In the genomic region with DNA sequence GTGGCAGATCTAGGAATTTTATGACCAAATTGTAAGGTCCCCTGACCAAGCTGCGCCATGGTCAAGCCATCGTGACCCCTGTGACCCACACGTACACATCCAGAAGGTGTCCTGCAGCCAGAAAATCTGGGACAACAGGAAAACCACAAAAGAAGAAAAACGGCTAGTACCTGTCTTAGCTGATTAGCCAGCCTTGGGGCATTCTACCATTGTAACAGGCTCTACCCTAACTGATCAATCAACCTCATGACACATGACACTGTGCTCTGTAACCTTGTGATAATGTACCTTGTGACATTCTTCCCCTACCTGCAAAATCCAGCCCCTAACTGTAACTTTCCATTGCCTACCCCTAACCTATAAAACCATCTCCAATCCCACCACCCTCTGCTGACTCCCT, we compare ENCODE assay signal across 21 cellular contexts.
"Had no signal": no experiment of that assay in that cellular context is flagged by ENCODE, and none has a peak within 500 bp of the region (broad histone marks: within the 10 kb centered on the region; RNA-seq: fewer than 3 reads in every experiment).

No MANE protein-coding gene starts in this region.

- H3K9me3 ChIP-seq: left ventricle myocardium inferior, lower lobe of right lung, pancreas, suprapubic skin, thyroid gland had no signal

- H3K9me3 Mint-ChIP-seq: dendritic cell treated with granulocyte-macrophage colony-stimulating factor and Interleukin-4, amounts not matched to agents 40 ng/mL and 50 ng/mL, for 4 days; nephron had no signal

- H3K27ac Mint-ChIP-seq: dendritic cell treated with granulocyte-macrophage colony-stimulating factor and Interleukin-4, amounts not matched to agents 40 ng/mL and 50 ng/mL, for 4 days; nephron; progenitor cell of endocrine pancreas had no signal

- H3K27ac ChIP-seq: hepatocyte, left ventricle myocardium inferior, lower lobe of right lung, pancreas, suprapubic skin, thyroid gland had no signal

- H3K27me3 ChIP-seq: hepatocyte, pancreas, suprapubic skin, thyroid gland had no signal

- DNase-seq: erythroblast; foreskin melanocyte; head of caudate nucleus; kidney; left cardiac atrium; left ventricle myocardium inferior; lower lobe of right lung; mesenchymal stem cell; midbrain; occipital lobe; pancreas; right cardiac atrium; small intestine; stimulated activated CD4-positive, alpha-beta T cell treated with anti-CD3 and anti-CD28 coated beads, Interleukin-12 subunit alpha, Interleukin-12 subunit beta, amount 100 ng/mL, for 4 hours; stimulated activated naive CD8-positive, alpha-beta T cell treated with anti-CD3 and anti-CD28 coated beads, Interleukin-15, Interleukin-2, amounts not matched to agents 100 U/mL and 50 U/mL, for 24 hours; thyroid gland had no signal

- FAIRE-seq: kidney, pancreas, small intestine had no signal

- H3K4me1 ChIP-seq: left ventricle myocardium inferior, lower lobe of right lung, pancreas, suprapubic skin, thyroid gland had no signal

- H3K4me3 Mint-ChIP-seq: dendritic cell treated with granulocyte-macrophage colony-stimulating factor and Interleukin-4, amounts not matched to agents 40 ng/mL and 50 ng/mL, for 4 days; nephron had no signal

- H3K4me3 ChIP-seq: hepatocyte, left ventricle myocardium inferior, lower lobe of right lung, pancreas, suprapubic skin, thyroid gland had no signal

- H3K4me1 Mint-ChIP-seq: nephron had no signal

- H3K27me3 Mint-ChIP-seq: dendritic cell treated with granulocyte-macrophage colony-stimulating factor and Interleukin-4, amounts not matched to agents 40 ng/mL and 50 ng/mL, for 4 days; progenitor cell of endocrine pancreas had no signal

- ATAC-seq: left cardiac atrium; lower lobe of right lung; pancreas; right cardiac atrium; stimulated activated naive CD8-positive, alpha-beta T cell treated with anti-CD3 and anti-CD28 coated beads, Interleukin-15, Interleukin-2, amounts not matched to agents 100 U/mL and 50 U/mL, for 24 hours had no signal
